17 cellular contexts compared by ENCODE assay signal in genomic region chr6:90326404-90327057, GRCh38.
"Had no signal": no experiment of that assay in that cellular context is flagged by ENCODE, and none has a peak within 500 bp of the region (broad histone marks: within the 10 kb centered on the region; RNA-seq: fewer than 3 reads in every experiment).

No MANE protein-coding gene starts in this region.

- H3K4me3 ChIP-seq: colonic mucosa, lung, sigmoid colon, SJCRH30 had no signal

- H3K27ac ChIP-seq: brain microvascular endothelial cell, colonic mucosa, sigmoid colon, SJCRH30 had no signal

- ATAC-seq: left lobe of liver had no signal

- H3K27me3 ChIP-seq: brain microvascular endothelial cell, colonic mucosa, sigmoid colon, SJCRH30 had no signal

- H3K4me1 Mint-ChIP-seq: central memory CD8-positive, alpha-beta T cell had no signal

- H3K4me3 Mint-ChIP-seq: central memory CD8-positive, alpha-beta T cell; endodermal cell; nephron progenitor cell had no signal

- H3K27ac Mint-ChIP-seq: endodermal cell had no signal

- DNase-seq: activated CD4-positive, CD25-positive, alpha-beta regulatory T cell; aorta; brain microvascular endothelial cell; colonic mucosa; endodermal cell; foreskin melanocyte; head of caudate nucleus; kidney; midbrain; nephron progenitor cell; nucleus accumbens; sigmoid colon; SJCRH30; T1000 had no signal

- H3K36me3 ChIP-seq: brain microvascular endothelial cell, colonic mucosa, sigmoid colon, SJCRH30 had no signal

- H3K9me3 Mint-ChIP-seq: central memory CD8-positive, alpha-beta T cell; endodermal cell; nephron progenitor cell had no signal

- H3K9me3 ChIP-seq: colonic mucosa, sigmoid colon, SJCRH30 had no signal

- H3K27me3 Mint-ChIP-seq: central memory CD8-positive, alpha-beta T cell had no signal

- H3K4me1 ChIP-seq: colonic mucosa, sigmoid colon, SJCRH30 had no signal
